Comparison of ENCODE assay signal across 17 cellular contexts in genomic region chr1:12539320-12539704, GRCh38.
DNase-seq lines count a peak whose midpoint lies in the region; ATAC-seq and TF ChIP-seq lines count a peak whose summit lies in the region.
"Had no signal": no experiment of that assay in that cellular context is flagged by ENCODE, and none has a peak within 500 bp of the region (broad histone marks: within the 10 kb centered on the region; RNA-seq: fewer than 3 reads in every experiment).

No MANE protein-coding gene starts in this region.

- no peak overlapping the region for H3K4me3 ChIP-seq in left ventricle myocardium inferior
- no peak overlapping the region for H3K4me3 ChIP-seq in esophagus squamous epithelium
- H3K4me3 ChIP-seq in psoas muscle: no peak overlapping the region
- H3K4me3 ChIP-seq in vagina: no peak overlapping the region

- H3K9me3 ChIP-seq in left ventricle myocardium inferior (replicated peaks): peaks cover 10% of the 10 kb centered on the region
- peaks cover 0 to 6% (median 0%) of the 10 kb centered on the region in 3 donors for H3K9me3 ChIP-seq in esophagus squamous epithelium
- H3K9me3 ChIP-seq in psoas muscle: no peaks in the 10 kb centered on the region
- H3K9me3 ChIP-seq in vagina: no peaks in the 10 kb centered on the region

- H3K4me1 ChIP-seq in left ventricle myocardium inferior (peaks cover 25% of the 10 kb centered on the region), esophagus squamous epithelium (peaks cover 14 to 29% (median 18%) of the 10 kb centered on the region in 3 donors), psoas muscle (peaks cover 21% of the 10 kb centered on the region), vagina (peaks cover 25% of the 10 kb centered on the region)

- DNase-seq in left ventricle myocardium inferior: no peak
- DNase-seq in Right ventricle myocardium inferior (ENCODE audit: missing footprints): no peak
- DNase-seq in esophagus squamous epithelium (lab: John Stamatoyannopoulos, UW): no peak
- DNase-seq in psoas muscle: peak in 1 of 2 donors; percentile 32
- no peak for DNase-seq in vagina (ENCODE audit: extremely low spot score in 2 of 2)
- DNase-seq in Kasumi-1 (lab: John Stamatoyannopoulos, UW): no peak
- DNase-seq in cortex of kidney (lab: John Stamatoyannopoulos, UW): no peak
- DNase-seq: ACHN; activated CD4-positive, alpha-beta T cell treated with anti-CD3 and anti-CD28 coated beads for 36 hours; activated CD8-positive, alpha-beta memory T cell treated with anti-CD3 and anti-CD28 coated beads, Interleukin-2, amount 10 ng/mL, durations not matched to agents 7 days and 5 days; CD4-positive, alpha-beta memory T cell; DMS79; glutamatergic neuron; NCI-H82 had no signal

- no peak for ATAC-seq in Right ventricle myocardium inferior
- ATAC-seq in psoas muscle: no peak
- ATAC-seq in HG03460 (IDR thresholded peaks at IDR 0.05; ENCODE audit: unreplicated experiment): no peak
- ATAC-seq: activated CD4-positive, alpha-beta T cell treated with anti-CD3 and anti-CD28 coated beads for 36 hours; activated CD8-positive, alpha-beta memory T cell treated with anti-CD3 and anti-CD28 coated beads, Interleukin-2, amount 10 ng/mL, durations not matched to agents 7 days and 5 days; SK-N-SH treated with all-trans-retinoic acid at 6 μM for 48 hours had no signal

- TF ChIP-seq CTCF in left ventricle myocardium inferior (IDR thresholded peaks at IDR 0.05; ENCODE audit: borderline replicate concordance) (no peak), esophagus squamous epithelium (IDR thresholded peaks at IDR 0.05) (no peak), psoas muscle (IDR thresholded peaks at IDR 0.05) (no peak), vagina (IDR thresholded peaks at IDR 0.05) (no peak)

- TF ChIP-seq POLR2A in esophagus squamous epithelium (IDR thresholded peaks at IDR 0.05) (no peak), vagina (IDR thresholded peaks at IDR 0.05) (no peak)

- H3K36me3 ChIP-seq in left ventricle myocardium inferior: no peaks in the 10 kb centered on the region
- H3K36me3 ChIP-seq in esophagus squamous epithelium: no peaks in the 10 kb centered on the region
- H3K36me3 ChIP-seq in psoas muscle (ENCODE audit: insufficient read depth in 1 of 2, low read depth in 1 of 2): no peaks in the 10 kb centered on the region
- no peaks in the 10 kb centered on the region for H3K36me3 ChIP-seq in vagina

- H3K27me3 ChIP-seq in left ventricle myocardium inferior (ENCODE audit: low read depth): no peaks in the 10 kb centered on the region
- no peaks in the 10 kb centered on the region for H3K27me3 ChIP-seq in esophagus squamous epithelium
- no peaks in the 10 kb centered on the region for H3K27me3 ChIP-seq in psoas muscle (ENCODE audit: insufficient read depth in 3 of 3, low read length in 2 of 3)
- H3K27me3 ChIP-seq in vagina: no peaks in the 10 kb centered on the region

- intact Hi-C loops in left ventricle myocardium inferior (cut with micrococcal nuclease) (no loop called here), Right ventricle myocardium inferior (cut with DNase I) (no loop called here), esophagus squamous epithelium (cut with DNase I) (no loop called here), psoas muscle (cut with DNase I) (no loop called here), vagina (cut with DNase I) (no loop called here)

- H3K27ac ChIP-seq in left ventricle myocardium inferior (replicated peaks) (peak overlapping the region; percentile 74), esophagus squamous epithelium (peak overlapping the region; percentile 50 to 88 (median 82)), psoas muscle (peak overlapping the region; percentile 85), vagina (peak overlapping the region; percentile 76)
- H3K27ac ChIP-seq: HL-60 had no signal

- 80% methylated on average over 1 of the region's 2 CpGs; no CpG with 5 or more reads in 1 of the 2 donors for WGBS in esophagus squamous epithelium, 2 donors
- WGBS in psoas muscle, 3 donors: 95 to 100% (median 97%) methylated on average over 2 of the region's 2 CpGs
